19 cellular contexts compared by ENCODE assay signal in genomic region chr7:140540142-140540777, GRCh38.
DNase-seq lines count a peak whose midpoint lies in the region; ATAC-seq, FAIRE-seq and TF ChIP-seq lines count a peak whose summit lies in the region.
"Had no signal": no experiment of that assay in that cellular context is flagged by ENCODE, and none has a peak within 500 bp of the region (broad histone marks: within the 10 kb centered on the region; RNA-seq: fewer than 3 reads in every experiment).

No MANE protein-coding gene starts in this region.

- H3F3A ChIP-seq in neural progenitor cell (ENCODE audit: low read depth): peaks cover 10% of the 10 kb centered on the region

- H3K4me1 ChIP-seq in A549: peaks cover 25% of the 10 kb centered on the region
- H3K4me1 ChIP-seq in neural progenitor cell: peaks cover 20% of the 10 kb centered on the region

- H3K36me3 ChIP-seq in neural progenitor cell: no peaks in the 10 kb centered on the region
- H3K36me3 ChIP-seq: gastrocnemius medialis had no signal

- H3K4me1 Mint-ChIP-seq in neural progenitor cell: peaks cover 37% of the 10 kb centered on the region
- H3K4me1 Mint-ChIP-seq: immature natural killer cell had no signal

- no peaks in the 10 kb centered on the region for H3K27me3 Mint-ChIP-seq in neural progenitor cell (ENCODE audit: insufficient read depth, low read depth)
- H3K27me3 Mint-ChIP-seq: CD4-positive, alpha-beta memory T cell had no signal

- intact Hi-C loops in left colon (cut with DNase I, micrococcal nuclease) (no loop called here), dorsolateral prefrontal cortex (cut with DNase I) (no loop called here)

- CTCF ChIA-PET in A549 (lab: Yijun Ruan, JAX): interaction anchor here (0.6 to 6.7 kb wide), 4 partner anchors 13 to 141 kb away, joined by 3 to 53 read pairs (median 3); no protein-coding TSS in a partner anchor

- H3K4me3 ChIP-seq in A549 (no peak overlapping the region), neural progenitor cell (no peak overlapping the region), dorsolateral prefrontal cortex (no peak overlapping the region)
- H3K4me3 ChIP-seq: gastrocnemius medialis had no signal

- ATAC-seq in A549 (no peak), left colon (peak; percentile 78), GM19395 (IDR thresholded peaks at IDR 0.05; ENCODE audit: unreplicated experiment) (no peak), HG02938 (IDR thresholded peaks at IDR 0.05; ENCODE audit: unreplicated experiment) (no peak)
- ATAC-seq: gastrocnemius medialis had no signal

- H3K27ac Mint-ChIP-seq in neural progenitor cell: peak overlapping the region; percentile 98
- H3K27ac Mint-ChIP-seq: CD4-positive, alpha-beta memory T cell; immature natural killer cell had no signal

- 92% methylated on average over 16 of the region's 18 CpGs for WGBS in A549 (ENCODE audit: missing lambda C conversion rate)

- H3K9ac ChIP-seq in neural progenitor cell: no peak overlapping the region
- H3K9ac ChIP-seq: KMS-11 had no signal

- DNase-seq in A549 (ENCODE audit: low read depth in 1 of 2, low spot score in 1 of 2): no peak
- DNase-seq in NCI-H1092 treated with DMSO at 0.1 percent for 48 hours (lab: John Stamatoyannopoulos, UW): peak; percentile 27
- peak in 1 of 2 donors; percentile 48 for DNase-seq in left colon
- no peak for DNase-seq in neural progenitor cell (ENCODE audit: low spot score)
- no peak for DNase-seq in dorsolateral prefrontal cortex
- DNase-seq in T-helper 2 cell: no peak
- DNase-seq: activated CD4-positive, alpha-beta T cell treated with anti-CD3 and anti-CD28 coated beads for 1 hour; activated gamma-delta T cell; amniotic stem cell; CD4-positive, alpha-beta memory T cell; gastrocnemius medialis; immature natural killer cell; NCI-H1417 treated with DMSO at 0.1 percent for 48 hours; SHP77 treated with DMSO at 0.1 percent for 48 hours; stimulated activated naive CD4-positive, alpha-beta T cell treated with Interleukin-2 at 50 U/mL for 16 hours had no signal

- no peaks in the 10 kb centered on the region for H3K9me3 ChIP-seq in A549
- no peaks in the 10 kb centered on the region for H3K9me3 ChIP-seq in neural progenitor cell (ENCODE audit: low read depth)
- H3K9me3 ChIP-seq: gastrocnemius medialis had no signal

- H3K27ac ChIP-seq in A549 (peak overlapping the region; percentile 90 to 94), neural progenitor cell (no peak overlapping the region), dorsolateral prefrontal cortex (peak overlapping the region in 2 of 59 donors; percentile 4 to 31)
- H3K27ac ChIP-seq: KMS-11 had no signal

- TF ChIP-seq CTCF in A549 (IDR thresholded peaks at IDR 0.05): no peak
- TF ChIP-seq CTCF in neural progenitor cell (IDR thresholded peaks at IDR 0.05): no peak
- TF ChIP-seq CTCF in dorsolateral prefrontal cortex (IDR thresholded peaks at IDR 0.05 in 54 of 56, conservative IDR thresholded peaks at IDR 0.05 in 2 of 56; ENCODE audit: low read depth in 1 of 56, partially characterized antibody in 56 of 56): no peak

- no peaks in the 10 kb centered on the region for H4K20me1 ChIP-seq in neural progenitor cell (ENCODE audit: low read depth)

- H2AFZ ChIP-seq in neural progenitor cell (replicated peaks): no peak overlapping the region

- H3K27me3 ChIP-seq in neural progenitor cell (no peaks in the 10 kb centered on the region), dorsolateral prefrontal cortex (no peaks in the 10 kb centered on the region)
- H3K27me3 ChIP-seq: gastrocnemius medialis had no signal

- peaks cover 26% of the 10 kb centered on the region for H3K36me3 Mint-ChIP-seq in neural progenitor cell
- H3K36me3 Mint-ChIP-seq: CD4-positive, alpha-beta memory T cell; immature natural killer cell had no signal

- POLR2A ChIA-PET in A549 (lab: Yijun Ruan, JAX): interaction anchor here (0.5 kb wide), 1 partner anchor 88 kb away, joined by 3 read pairs; no protein-coding TSS in a partner anchor

- H3K9me3 Mint-ChIP-seq in neural progenitor cell: no peaks in the 10 kb centered on the region
- H3K9me3 Mint-ChIP-seq: CD4-positive, alpha-beta memory T cell; immature natural killer cell had no signal

- H3K4me2 ChIP-seq in A549 (no peak overlapping the region; the same call in 2 of the 3 replicates), neural progenitor cell (no peak overlapping the region)
- H3K4me2 ChIP-seq: KMS-11 had no signal

- H3K79me2 ChIP-seq in neural progenitor cell (ENCODE audit: low read depth): no peaks in the 10 kb centered on the region

- FAIRE-seq in A549 (lab: Jason Lieb, UNC): no peak
- FAIRE-seq: endothelial cell of umbilical vein had no signal

- no peak for TF ChIP-seq POLR2A in A549 (IDR thresholded peaks at IDR 0.05; ENCODE audit: low read length)

- TF ChIP-seq EP300 in A549 (IDR thresholded peaks at IDR 0.05): no peak

- no peak overlapping the region for H3K4me3 Mint-ChIP-seq in neural progenitor cell
- H3K4me3 Mint-ChIP-seq: CD4-positive, alpha-beta memory T cell; immature natural killer cell had no signal

- no peak for TF ChIP-seq RAD21 in A549 (conservative IDR thresholded peaks at IDR 0.05 in 1 of 2, IDR thresholded peaks at IDR 0.05 in 1 of 2)

TF ChIP-seq in A549, 52 proteins besides CTCF, POLR2A, EP300 and RAD21:
- TF ChIP-seq ESRRA (IDR thresholded peaks at IDR 0.05; ENCODE audit: borderline replicate concordance, low read length) (no peak), E2F6 (IDR thresholded peaks at IDR 0.05; ENCODE audit: borderline replicate concordance, low read depth) (no peak), ATOH8 (CRISPR knock-in tag; IDR thresholded peaks at IDR 0.05; ENCODE audit: low read depth) (no peak), HOXB5 (CRISPR knock-in tag; IDR thresholded peaks at IDR 0.05) (no peak), CBX8 (IDR thresholded peaks at IDR 0.05) (no peak), NFE2L2 (conservative IDR thresholded peaks at IDR 0.05; ENCODE audit: low read length) (no peak), PHF8 (IDR thresholded peaks at IDR 0.05; ENCODE audit: borderline replicate concordance, low read depth) (no peak), KDM1A (IDR thresholded peaks at IDR 0.05; ENCODE audit: low read depth) (no peak), MAFK (IDR thresholded peaks at IDR 0.05; ENCODE audit: partially characterized antibody) (no peak), MYC (IDR thresholded peaks at IDR 0.05; ENCODE audit: borderline replicate concordance, low read length) (no peak), RARB (CRISPR knock-in tag; IDR thresholded peaks at IDR 0.05) (no peak), ZC3H11A (IDR thresholded peaks at IDR 0.05) (no peak), RCOR1 (IDR thresholded peaks at IDR 0.05; ENCODE audit: low read depth, low read length) (no peak), HOXA7 (CRISPR knock-in tag; IDR thresholded peaks at IDR 0.05) (no peak), ZFP36 (IDR thresholded peaks at IDR 0.05; ENCODE audit: borderline replicate concordance, partially characterized antibody) (no peak), KDM5A (IDR thresholded peaks at IDR 0.05) (no peak), FOSL2 (IDR thresholded peaks at IDR 0.05) (no peak), FOSL2 (CRISPR knock-in tag; IDR thresholded peaks at IDR 0.05) (no peak), HES2 (IDR thresholded peaks at IDR 0.05) (no peak)
